ENCODE assay signal across 8 cellular contexts in genomic region chr1:241834733-241835377, GRCh38. TPM values are rescaled to one million over a fixed set of nuclear protein-coding genes. Genes with fewer than 3 reads are reported as not detected.
DNase-seq lines count a peak whose midpoint lies in the region; ATAC-seq, FAIRE-seq and TF ChIP-seq lines count a peak whose summit lies in the region.

No MANE protein-coding gene starts in this region.

- POLR2A ChIA-PET in HEK293 (lab: Yijun Ruan, JAX): no interaction called here

- peaks cover 8% of the 10 kb centered on the region for H3K27me3 Mint-ChIP-seq in activated T-cell treated with anti-CD3 and anti-CD28 coated beads, Interleukin-2, amount 50 U/mL, for 4 hours (ENCODE audit: low read depth)

- H3K36me3 ChIP-seq in HEK293 (ENCODE audit: control insufficient read depth in 2 of 2, insufficient read depth in 1 of 2, low read length in 2 of 2): no peaks in the 10 kb centered on the region
- no peaks in the 10 kb centered on the region for H3K36me3 ChIP-seq in upper lobe of right lung

- H3K4me3 Mint-ChIP-seq in activated T-cell treated with anti-CD3 and anti-CD28 coated beads, Interleukin-2, amount 50 U/mL, for 4 hours: no peak overlapping the region

- intact Hi-C loops in upper lobe of right lung (cut with DNase I): no loop called here

- DNase-seq in Ammon's horn (ENCODE audit: low spot score) (peak; percentile 54), SK-N-DZ (ENCODE audit: low spot score) (peak; percentile 21), frontal cortex (ENCODE audit: low spot score in 2 of 2) (no peak), upper lobe of right lung (no peak)
- no peak for DNase-seq in activated T-cell treated with anti-CD3 and anti-CD28 coated beads, Interleukin-2, amount 50 U/mL, for 4 hours

- H3K4me1 ChIP-seq in HEK293 (ENCODE audit: control insufficient read depth, insufficient read depth, low read length): no peaks in the 10 kb centered on the region
- no peaks in the 10 kb centered on the region for H3K4me1 ChIP-seq in upper lobe of right lung

- peak; percentile 55 for ATAC-seq in upper lobe of right lung
- ATAC-seq in HG02623 (IDR thresholded peaks at IDR 0.05; ENCODE audit: unreplicated experiment): no peak
- no peak for ATAC-seq in HG03139 (IDR thresholded peaks at IDR 0.05; ENCODE audit: unreplicated experiment)
- no peak for ATAC-seq in activated T-cell treated with anti-CD3 and anti-CD28 coated beads, Interleukin-2, amount 50 U/mL, for 4 hours

- peaks cover 6% of the 10 kb centered on the region for H3K4me1 Mint-ChIP-seq in activated T-cell treated with anti-CD3 and anti-CD28 coated beads, Interleukin-2, amount 50 U/mL, for 4 hours (ENCODE audit: low read depth)

- FAIRE-seq in frontal cortex (lab: Jason Lieb, UNC): peak; percentile 87

- TF ChIP-seq CTCF in HEK293 (tag by site-specific recombination; IDR thresholded peaks at IDR 0.05): peak; percentile 44; the same call in 1 of the 2 replicates
- TF ChIP-seq CTCF in upper lobe of right lung (IDR thresholded peaks at IDR 0.05): peak; percentile 53

- H3K36me3 Mint-ChIP-seq in activated T-cell treated with anti-CD3 and anti-CD28 coated beads, Interleukin-2, amount 50 U/mL, for 4 hours (ENCODE audit: insufficient read depth): no peaks in the 10 kb centered on the region

- CTCF ChIA-PET in HEK293 (lab: Yijun Ruan, JAX): interaction anchor here (0.5 to 3.9 kb wide), 24 partner anchors 10 to 997 kb away, joined by 3 to 41 read pairs (median 4); no protein-coding TSS in a partner anchor

- H3K27ac ChIP-seq in HEK293 (ENCODE audit: extremely low read depth, low read depth, low read length): no peak overlapping the region
- H3K27ac ChIP-seq in upper lobe of right lung: no peak overlapping the region

- no peaks in the 10 kb centered on the region for H3K27me3 ChIP-seq in upper lobe of right lung

- no peaks in the 10 kb centered on the region for H3K9me3 ChIP-seq in HEK293 (ENCODE audit: control insufficient read depth, insufficient read depth, low read depth, low read length)
- no peaks in the 10 kb centered on the region for H3K9me3 ChIP-seq in upper lobe of right lung

- no peaks in the 10 kb centered on the region for H3K9me3 Mint-ChIP-seq in activated T-cell treated with anti-CD3 and anti-CD28 coated beads, Interleukin-2, amount 50 U/mL, for 4 hours

- H3K4me3 ChIP-seq in HEK293 (ENCODE audit: low read depth, low read length): no peak overlapping the region
- H3K4me3 ChIP-seq in upper lobe of right lung: no peak overlapping the region

TF ChIP-seq in HEK293, 187 proteins besides CTCF, POLR2A, EP300 and RAD21:
- TF ChIP-seq ZNF510 (tag by site-specific recombination; IDR thresholded peaks at IDR 0.05; ENCODE audit: insufficient replicate concordance): no peak
- no peak for TF ChIP-seq GFI1B (tag by site-specific recombination; IDR thresholded peaks at IDR 0.05)
- no peak for TF ChIP-seq TCF7L2 (IDR thresholded peaks at IDR 0.05; ENCODE audit: borderline replicate concordance, low read depth, low read length)
- TF ChIP-seq SP7 (tag by site-specific recombination; IDR thresholded peaks at IDR 0.05): no peak
- TF ChIP-seq ZNF324 (tag by site-specific recombination; IDR thresholded peaks at IDR 0.05): no peak
- TF ChIP-seq ZNF747 (tag by site-specific recombination; IDR thresholded peaks at IDR 0.05): no peak
- TF ChIP-seq, protein P1, sequence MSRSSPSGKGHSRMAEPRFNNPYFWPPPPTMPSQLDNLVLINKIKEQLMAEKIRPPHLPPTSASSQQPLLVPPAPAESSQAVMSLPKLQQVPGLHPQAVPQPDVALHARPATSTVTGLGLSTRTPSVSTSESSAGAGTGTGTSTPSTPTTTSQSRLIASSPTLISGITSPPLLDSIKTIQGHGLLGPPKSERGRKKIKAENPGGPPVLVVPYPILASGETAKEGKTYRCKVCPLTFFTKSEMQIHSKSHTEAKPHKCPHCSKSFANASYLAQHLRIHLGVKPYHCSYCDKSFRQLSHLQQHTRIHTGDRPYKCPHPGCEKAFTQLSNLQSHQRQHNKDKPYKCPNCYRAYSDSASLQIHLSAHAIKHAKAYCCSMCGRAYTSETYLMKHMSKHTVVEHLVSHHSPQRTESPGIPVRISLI (tag by site-specific recombination; IDR thresholded peaks at IDR 0.05): peak; percentile 91
- TF ChIP-seq ZNF654 (tag by site-specific recombination; IDR thresholded peaks at IDR 0.05; ENCODE audit: low read depth): peak; percentile 67
- no peak for TF ChIP-seq ZNF600 (tag by site-specific recombination; IDR thresholded peaks at IDR 0.05)
- TF ChIP-seq ZFP69B (tag by site-specific recombination; IDR thresholded peaks at IDR 0.05): no peak
- TF ChIP-seq ZBTB48 (tag by site-specific recombination; IDR thresholded peaks at IDR 0.05): no peak
- TF ChIP-seq KLF8 (tag by site-specific recombination; IDR thresholded peaks at IDR 0.05): no peak
- TF ChIP-seq ZNF658 (tag by site-specific recombination; IDR thresholded peaks at IDR 0.05): no peak
- TF ChIP-seq ZNF37A (tag by site-specific recombination; IDR thresholded peaks at IDR 0.05): no peak
- TF ChIP-seq REPIN1 (tag by site-specific recombination; IDR thresholded peaks at IDR 0.05; ENCODE audit: low read depth): no peak
- TF ChIP-seq KLF9 (tag by site-specific recombination; IDR thresholded peaks at IDR 0.05; ENCODE audit: low read depth): no peak
- no peak for TF ChIP-seq FEZF1 (tag by site-specific recombination; IDR thresholded peaks at IDR 0.05)
- no peak for TF ChIP-seq ZNF664 (tag by site-specific recombination; IDR thresholded peaks at IDR 0.05)
- TF ChIP-seq ZNF561 (tag by site-specific recombination; IDR thresholded peaks at IDR 0.05; ENCODE audit: borderline replicate concordance): no peak
- TF ChIP-seq PRDM1 (tag by site-specific recombination; IDR thresholded peaks at IDR 0.05): peak; percentile 70
- TF ChIP-seq ZSCAN30 (tag by site-specific recombination; IDR thresholded peaks at IDR 0.05): peak; percentile 20; the same call in 1 of the 2 replicates
- no peak for TF ChIP-seq ZNF768 (tag by site-specific recombination; IDR thresholded peaks at IDR 0.05)
- no peak for TF ChIP-seq ZNF175 (tag by site-specific recombination; IDR thresholded peaks at IDR 0.05)
- peak; percentile 59 for TF ChIP-seq ZNF335 (tag by site-specific recombination; conservative IDR thresholded peaks at IDR 0.05)
- no peak for TF ChIP-seq HOXC10 (CRISPR knock-in tag; IDR thresholded peaks at IDR 0.05)

RNA-seq across cellular contexts. Expression of gene EXO1, which starts 13.1 kb away (rescaled TPM):
- 63.6 and 68.9 TPM in 2 replicates for polyA plus RNA-seq in SK-N-DZ (2014; cell fraction: cytosol; rRNA removed)
- polyA plus RNA-seq in SK-N-DZ (2014; cell fraction: nucleus; rRNA removed): 38.2 and 39.9 TPM in 2 replicates
- 3.3 TPM for total RNA-seq in frontal cortex
- total RNA-seq in upper lobe of right lung: 0.32 TPM
- 10 to 100 TPM; 24.0 to 36.1 (median 25.5) TPM for total RNA-seq in activated T-cell treated with anti-CD3 and anti-CD28 coated beads, Interleukin-2, amount 50 U/mL, for 4 hours

Comparison
In these comparisons a context has a peak if more than half of its experiments do, and no peak if none do; other contexts are left out.
1. DNase-seq: peak in Ammon's horn (single experiment) and SK-N-DZ (single experiment); none in frontal cortex (0 of 2), upper lobe of right lung (single experiment) and activated T-cell treated with anti-CD3 and anti-CD28 coated beads, Interleukin-2, amount 50 U/mL, for 4 hours (single experiment).